12 cellular contexts compared by ENCODE assay signal in the genomic region with DNA sequence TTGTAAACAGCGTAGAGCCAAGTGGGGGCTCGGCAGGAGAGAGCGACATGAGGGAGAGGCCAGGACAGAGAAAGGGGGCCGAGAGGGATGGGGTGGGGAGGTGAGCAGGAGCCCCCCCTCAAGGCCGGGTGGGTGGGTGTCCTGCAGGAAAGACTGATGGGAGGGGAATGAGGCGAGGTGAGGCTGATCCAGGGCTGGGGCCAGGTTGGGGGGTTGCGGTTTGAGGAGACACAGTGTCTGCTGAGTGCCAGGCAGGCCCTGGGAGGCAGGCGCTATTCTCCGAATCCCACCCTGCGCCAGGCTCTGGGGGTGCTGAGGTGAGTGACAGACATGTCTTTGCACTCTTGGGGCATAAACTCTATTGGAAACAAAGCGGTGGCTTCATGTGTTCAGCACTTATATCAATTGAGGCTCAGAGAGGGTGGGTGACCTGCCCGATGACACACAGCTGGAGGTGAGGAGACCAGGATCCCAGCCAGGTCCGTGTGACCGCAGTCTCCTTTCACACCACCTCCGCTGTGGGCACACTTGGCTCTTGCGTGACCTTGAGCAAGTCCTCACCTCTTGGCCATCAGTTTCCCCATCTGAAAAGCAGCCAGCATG. TPM values are rescaled to one million over a fixed set of nuclear protein-coding genes. Genes with fewer than 3 reads are reported as not detected.
DNase-seq lines count a peak whose midpoint lies in the region; ATAC-seq and TF ChIP-seq lines count a peak whose summit lies in the region.
"Had no signal": no experiment of that assay in that cellular context is flagged by ENCODE, and none has a peak within 500 bp of the region (broad histone marks: within the 10 kb centered on the region; RNA-seq: fewer than 3 reads in every experiment).

No MANE protein-coding gene starts in this region.

- peak overlapping the region; percentile 81 to 82 for H3K27ac ChIP-seq in uterus

- POLR2A ChIA-PET in naive thymus-derived CD8-positive, alpha-beta T cell (lab: Charles Lee), result no interaction called here

- H3K4me1 Mint-ChIP-seq in endothelial cell (ENCODE audit: unreplicated experiment), result peaks cover 11% of the 10 kb centered on the region
- peaks cover 14 to 22% (median 18%) of the 10 kb centered on the region in 4 donors for H3K4me1 Mint-ChIP-seq in naive thymus-derived CD8-positive, alpha-beta T cell
- H3K4me1 Mint-ChIP-seq in activated T-cell treated with anti-CD3 and anti-CD28 coated beads, Interleukin-2, amount 50 U/mL, for 24 hours (ENCODE audit: low read depth), result peaks cover 12% of the 10 kb centered on the region

- ATAC-seq in Right ventricle myocardium superior (ENCODE audit: poor library complexity), result peak; percentile 19
- no peak for ATAC-seq in left cardiac atrium
- ATAC-seq in naive thymus-derived CD8-positive, alpha-beta T cell, result peak; percentile 26 to 34
- ATAC-seq in left lobe of liver, result no peak

- intact Hi-C loops in Right ventricle myocardium superior (cut with DNase I) (loop anchor here (5.0 to 10.0 kb wide), 2 partner anchors 65 to 98 kb away; no protein-coding TSS in a partner anchor), left cardiac atrium (cut with DNase I) (loop anchor here in 1 of 2 donors (10.0 kb wide), 1 partner anchor 72 kb away; no protein-coding TSS in a partner anchor), uterus (cut with DNase I; ENCODE audit: low total_unique reads) (no loop called here)

- H3K9me3 ChIP-seq in uterus, result no peaks in the 10 kb centered on the region
- H3K9me3 ChIP-seq: gastrocnemius medialis had no signal

- TF ChIP-seq POLR2A in uterus (IDR thresholded peaks at IDR 0.05), result no peak

- H3K4me1 ChIP-seq in uterus, result peaks cover 0 to 21% of the 10 kb centered on the region in 2 donors
- H3K4me1 ChIP-seq: gastrocnemius medialis had no signal

- H3K36me3 ChIP-seq in uterus, result no peaks in the 10 kb centered on the region
- H3K36me3 ChIP-seq: gastrocnemius medialis had no signal

- H3K4me3 ChIP-seq in uterus, result no peak overlapping the region
- H3K4me3 ChIP-seq: gastrocnemius medialis had no signal

- DNase-seq in Right ventricle myocardium superior, result no peak
- DNase-seq in left cardiac atrium, result no peak
- no peak for DNase-seq in endothelial cell (ENCODE audit: low spot score)
- DNase-seq in naive thymus-derived CD8-positive, alpha-beta T cell, result no peak
- DNase-seq in uterus, result peak in 1 of 2 donors; percentile 49
- no peak for DNase-seq in activated T-cell treated with anti-CD3 and anti-CD28 coated beads, Interleukin-2, amount 50 U/mL, for 24 hours
- no peak for DNase-seq in NCI-H446 treated with DMSO at 0.1 percent for 48 hours (lab: John Stamatoyannopoulos, UW)
- DNase-seq in left lobe of liver (ENCODE audit: low spot score), result no peak
- DNase-seq: SIG-M5 had no signal

- peaks cover 13% of the 10 kb centered on the region for H3K27me3 Mint-ChIP-seq in endothelial cell (ENCODE audit: unreplicated experiment)
- H3K27me3 Mint-ChIP-seq in naive thymus-derived CD8-positive, alpha-beta T cell, result peaks cover 2 to 14% (median 5%) of the 10 kb centered on the region in 5 donors
- H3K27me3 Mint-ChIP-seq in activated T-cell treated with anti-CD3 and anti-CD28 coated beads, Interleukin-2, amount 50 U/mL, for 24 hours, result peaks cover 12% of the 10 kb centered on the region

- no peaks in the 10 kb centered on the region for H3K9me3 Mint-ChIP-seq in endothelial cell (ENCODE audit: unreplicated experiment)
- no peaks in the 10 kb centered on the region for H3K9me3 Mint-ChIP-seq in naive thymus-derived CD8-positive, alpha-beta T cell
- H3K9me3 Mint-ChIP-seq in activated T-cell treated with anti-CD3 and anti-CD28 coated beads, Interleukin-2, amount 50 U/mL, for 24 hours, result no peaks in the 10 kb centered on the region
- H3K9me3 Mint-ChIP-seq: activated T-helper 2 cell treated with anti-CD3 and anti-CD28 coated beads, Interferon-gamma antibody, Interleukin-2, Interleukin-4, amounts not matched to agents 10 μg/mL and 5 μg/mL and 100 μg/mL, durations not matched to agents 14 hours and 24 hours and 36 hours; naive thymus-derived CD4-positive, alpha-beta T cell had no signal

- H3K36me3 Mint-ChIP-seq in endothelial cell (ENCODE audit: low read depth, unreplicated experiment), result no peaks in the 10 kb centered on the region
- no peaks in the 10 kb centered on the region for H3K36me3 Mint-ChIP-seq in naive thymus-derived CD8-positive, alpha-beta T cell
- no peaks in the 10 kb centered on the region for H3K36me3 Mint-ChIP-seq in activated T-cell treated with anti-CD3 and anti-CD28 coated beads, Interleukin-2, amount 50 U/mL, for 24 hours (ENCODE audit: low read depth)
- H3K36me3 Mint-ChIP-seq: naive thymus-derived CD4-positive, alpha-beta T cell had no signal

- TF ChIP-seq CTCF in endothelial cell (IDR thresholded peaks at IDR 0.05; ENCODE audit: unreplicated experiment), result no peak
- no peak for TF ChIP-seq CTCF in uterus (IDR thresholded peaks at IDR 0.05)

- peak overlapping the region; percentile 24 for H3K27ac Mint-ChIP-seq in endothelial cell (ENCODE audit: unreplicated experiment)
- peak overlapping the region in 4 of 10 donors; percentile 12 to 77 (median 34) for H3K27ac Mint-ChIP-seq in naive thymus-derived CD8-positive, alpha-beta T cell
- no peak overlapping the region for H3K27ac Mint-ChIP-seq in activated T-cell treated with anti-CD3 and anti-CD28 coated beads, Interleukin-2, amount 50 U/mL, for 24 hours
- H3K27ac Mint-ChIP-seq: activated T-helper 2 cell treated with anti-CD3 and anti-CD28 coated beads, Interferon-gamma antibody, Interleukin-2, Interleukin-4, amounts not matched to agents 10 μg/mL and 5 μg/mL and 100 μg/mL, durations not matched to agents 14 hours and 24 hours and 36 hours had no signal

- no peak overlapping the region for H3K4me3 Mint-ChIP-seq in endothelial cell (ENCODE audit: unreplicated experiment)
- peak overlapping the region in 2 of 10 donors; percentile 18 to 62 for H3K4me3 Mint-ChIP-seq in naive thymus-derived CD8-positive, alpha-beta T cell
- no peak overlapping the region for H3K4me3 Mint-ChIP-seq in activated T-cell treated with anti-CD3 and anti-CD28 coated beads, Interleukin-2, amount 50 U/mL, for 24 hours

- no peaks in the 10 kb centered on the region for H3K27me3 ChIP-seq in uterus
- H3K27me3 ChIP-seq: gastrocnemius medialis had no signal

RNA-seq across cellular contexts. Expression of a gene that starts 19.7 kb away (rescaled TPM):
- 5.2 TPM for total RNA-seq in Right ventricle myocardium superior
- total RNA-seq in left cardiac atrium, result 10 to 100 TPM; 16.8 to 27.6 TPM
- total RNA-seq in endothelial cell (ENCODE audit: unreplicated experiment), result 0.18 TPM
- not detected for total RNA-seq in naive thymus-derived CD8-positive, alpha-beta T cell
- not detected for polyA plus RNA-seq in naive thymus-derived CD8-positive, alpha-beta T cell
- total RNA-seq in uterus, result 10 to 100 TPM; 10.3 to 62.4 (median 46.7) TPM
- total RNA-seq in left lobe of liver, result 0.23 TPM
- total RNA-seq: naive thymus-derived CD4-positive, alpha-beta T cell had no signal
- polyA plus RNA-seq: naive thymus-derived CD4-positive, alpha-beta T cell had no signal

Comparison
In these comparisons a context has a peak if more than half of its experiments do, and no peak if none do; other contexts are left out.
1. ATAC-seq: peak in Right ventricle myocardium superior (single experiment) and naive thymus-derived CD8-positive, alpha-beta T cell (2 of 2); none in left cardiac atrium (0 of 2) and left lobe of liver (single experiment).